Comparison of ENCODE assay signal across 14 cellular contexts in genomic region chr7:2386964-2387669, GRCh38.
"Had no signal": no experiment of that assay in that cellular context is flagged by ENCODE, and none has a peak within 500 bp of the region (broad histone marks: within the 10 kb centered on the region; RNA-seq: fewer than 3 reads in every experiment).

No MANE protein-coding gene starts in this region.

- H2AFZ ChIP-seq: parathyroid adenoma had no signal

- H3K27ac ChIP-seq: colonic mucosa, gastrocnemius medialis, parathyroid adenoma, stomach, testis, WERI-Rb-1 had no signal

- H3K79me2 ChIP-seq: parathyroid adenoma had no signal

- H3K4me1 ChIP-seq: colonic mucosa, gastrocnemius medialis, parathyroid adenoma had no signal

- H3K4me3 ChIP-seq: colonic mucosa, gastrocnemius medialis, heart left ventricle, left lung, smooth muscle cell, stomach, testis had no signal

- H3K9ac ChIP-seq: parathyroid adenoma had no signal

- H3K36me3 ChIP-seq: colonic mucosa, gastrocnemius medialis had no signal

- H3K9me3 ChIP-seq: colonic mucosa, gastrocnemius medialis, heart left ventricle, left lung, stomach, testis had no signal

- H3K27me3 ChIP-seq: colonic mucosa, gastrocnemius medialis, heart left ventricle, left lung, stomach, testis had no signal

- H3K4me2 ChIP-seq: smooth muscle cell had no signal

- DNase-seq: activated CD4-positive, alpha-beta T cell treated with anti-CD3 and anti-CD28 coated beads, Interleukin-2, amount 50 U/mL, for 48 hours; activated naive CD8-positive, alpha-beta T cell treated with anti-CD3 and anti-CD28 coated beads for 36 hours; amniotic stem cell; caudate nucleus; colonic mucosa; gastrocnemius medialis; left lung; stimulated activated CD4-positive, alpha-beta T cell treated with anti-CD3 and anti-CD28 coated beads, Interleukin-4, amount 100 ng/mL, for 1 hour; stomach; testis; WERI-Rb-1 had no signal
